8 cellular contexts compared by ENCODE assay signal in the genomic region with DNA sequence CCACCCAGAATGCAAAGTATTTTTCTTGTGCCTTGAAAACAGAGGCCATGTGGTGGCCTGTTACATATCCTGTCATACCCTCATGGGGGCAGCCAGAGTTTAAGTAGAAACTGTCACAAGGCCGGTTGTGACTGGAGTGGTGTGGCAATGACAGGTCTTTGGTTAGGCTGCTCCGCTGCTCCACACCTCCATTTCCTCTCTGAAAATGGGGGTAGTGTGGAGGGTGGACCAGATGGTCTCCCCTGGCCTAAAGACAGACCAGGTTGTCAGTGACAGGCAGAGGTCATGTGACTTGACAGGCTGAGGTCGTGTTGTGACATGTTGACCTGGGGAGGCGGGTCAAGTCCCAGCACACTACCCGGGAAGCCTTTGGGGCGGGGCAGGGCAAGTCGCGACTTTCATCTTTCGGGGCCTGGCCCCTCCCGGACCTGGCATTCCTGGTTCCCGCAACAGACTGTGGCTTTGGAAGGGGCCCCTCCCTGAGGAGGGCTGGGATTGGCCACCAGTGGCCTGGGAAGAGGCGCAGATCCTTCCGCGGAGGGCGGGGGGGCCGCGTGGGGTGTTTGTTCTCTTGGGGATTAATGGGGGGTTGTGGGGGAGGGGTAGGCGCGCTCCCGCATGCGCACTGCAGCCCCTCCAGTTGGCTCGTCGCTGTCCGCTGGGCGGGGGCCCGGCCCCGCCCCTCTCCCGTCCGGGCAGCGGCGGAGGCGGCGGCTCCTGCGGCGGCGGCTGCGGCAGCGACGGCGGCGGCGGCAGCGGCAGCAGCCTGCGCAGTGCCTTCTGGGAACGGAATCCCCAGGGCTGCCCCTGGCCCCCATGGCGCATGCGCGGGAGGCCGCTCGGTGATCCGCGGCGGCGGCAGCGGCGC. TPM values are rescaled to one million over a fixed set of nuclear protein-coding genes. Genes with fewer than 3 reads are reported as not detected.
DNase-seq lines count a peak whose midpoint lies in the region; ATAC-seq and TF ChIP-seq lines count a peak whose summit lies in the region.

A gene with protein sequence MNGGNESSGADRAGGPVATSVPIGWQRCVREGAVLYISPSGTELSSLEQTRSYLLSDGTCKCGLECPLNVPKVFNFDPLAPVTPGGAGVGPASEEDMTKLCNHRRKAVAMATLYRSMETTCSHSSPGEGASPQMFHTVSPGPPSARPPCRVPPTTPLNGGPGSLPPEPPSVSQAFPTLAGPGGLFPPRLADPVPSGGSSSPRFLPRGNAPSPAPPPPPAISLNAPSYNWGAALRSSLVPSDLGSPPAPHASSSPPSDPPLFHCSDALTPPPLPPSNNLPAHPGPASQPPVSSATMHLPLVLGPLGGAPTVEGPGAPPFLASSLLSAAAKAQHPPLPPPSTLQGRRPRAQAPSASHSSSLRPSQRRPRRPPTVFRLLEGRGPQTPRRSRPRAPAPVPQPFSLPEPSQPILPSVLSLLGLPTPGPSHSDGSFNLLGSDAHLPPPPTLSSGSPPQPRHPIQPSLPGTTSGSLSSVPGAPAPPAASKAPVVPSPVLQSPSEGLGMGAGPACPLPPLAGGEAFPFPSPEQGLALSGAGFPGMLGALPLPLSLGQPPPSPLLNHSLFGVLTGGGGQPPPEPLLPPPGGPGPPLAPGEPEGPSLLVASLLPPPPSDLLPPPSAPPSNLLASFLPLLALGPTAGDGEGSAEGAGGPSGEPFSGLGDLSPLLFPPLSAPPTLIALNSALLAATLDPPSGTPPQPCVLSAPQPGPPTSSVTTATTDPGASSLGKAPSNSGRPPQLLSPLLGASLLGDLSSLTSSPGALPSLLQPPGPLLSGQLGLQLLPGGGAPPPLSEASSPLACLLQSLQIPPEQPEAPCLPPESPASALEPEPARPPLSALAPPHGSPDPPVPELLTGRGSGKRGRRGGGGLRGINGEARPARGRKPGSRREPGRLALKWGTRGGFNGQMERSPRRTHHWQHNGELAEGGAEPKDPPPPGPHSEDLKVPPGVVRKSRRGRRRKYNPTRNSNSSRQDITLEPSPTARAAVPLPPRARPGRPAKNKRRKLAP (plus strand): TSS at position 806 of the 868 bp plus-strand sequence. CDS start 1,480 bp downstream, outside the sequence.

- peak; percentile 37 for ATAC-seq in GM21526 (IDR thresholded peaks at IDR 0.05; ENCODE audit: low FRiP score, unreplicated experiment)

- H3K36me3 ChIP-seq in mucosa of stomach (ENCODE audit: control insufficient read depth, insufficient read depth, low read length): peaks cover 19% of the 10 kb centered on the region

- H3K9me3 ChIP-seq in mucosa of stomach (ENCODE audit: control insufficient read depth, low read length): no peaks in the 10 kb centered on the region

- peaks cover 55% of the 10 kb centered on the region for H3K4me1 ChIP-seq in mucosa of stomach (ENCODE audit: control insufficient read depth, insufficient read depth, low read length)

- H3K4me3 ChIP-seq in epithelial cell of proximal tubule (ENCODE audit: low read depth, low read length): peak within 1 kb of the TSS; percentile 72
- peak within 1 kb of the TSS; percentile 70 for H3K4me3 ChIP-seq in mucosa of stomach (ENCODE audit: low read length)

- no peaks in the 10 kb centered on the region for H3K27me3 ChIP-seq in mucosa of stomach (ENCODE audit: control insufficient read depth, insufficient read depth, low read length)

- peak within 1 kb of the TSS; percentile 80 for H3K9ac ChIP-seq in mucosa of stomach (ENCODE audit: low read length)

- no peak for TF ChIP-seq CTCF in epithelial cell of proximal tubule (conservative IDR thresholded peaks at IDR 0.05; ENCODE audit: low read depth, low read length)

- peak; percentile 94 for DNase-seq in DMS 273 (lab: John Stamatoyannopoulos, UW; ENCODE audit: unreplicated experiment)
- peak; percentile 99 for DNase-seq in HuH-7 (ENCODE audit: low spot score)
- peak; percentile 63 for DNase-seq in OCI-M2 (lab: John Stamatoyannopoulos, UW; ENCODE audit: unreplicated experiment)
- peak; percentile 78 for DNase-seq in activated T-cell treated with anti-CD3 and anti-CD28 coated beads for 4 hours
- DNase-seq in epithelial cell of proximal tubule (ENCODE audit: low read depth): no peak
- DNase-seq in stimulated activated CD8-positive, alpha-beta memory T cell treated with anti-CD3 and anti-CD28 coated beads, Interleukin-7, amount 100 ng/mL, for 1 hour (ENCODE audit: low read depth in 2 of 2): peak; percentile 68 to 76

RNA-seq across cellular contexts. Expression of the gene that starts here (rescaled TPM):
- total RNA-seq in epithelial cell of proximal tubule: 3.5 and 6.3 TPM in 2 replicates
